9 cellular contexts compared by ENCODE assay signal in genomic region chr16:18984425-18985005, GRCh38. TPM values are rescaled to one million over a fixed set of nuclear protein-coding genes. Genes with fewer than 3 reads are reported as not detected.
A peak's percentile ranks its signal among the peaks of the same experiment; 100 is the strongest.
DNase-seq lines count a peak whose midpoint lies in the region; ATAC-seq, FAIRE-seq and TF ChIP-seq lines count a peak whose summit lies in the region.
"Had no signal": no experiment of that assay in that cellular context is flagged by ENCODE, and none has a peak within 500 bp of the region (broad histone marks: within the 10 kb centered on the region; RNA-seq: fewer than 3 reads in every experiment).

No MANE protein-coding gene starts in this region.

- H3K27ac ChIP-seq in K562 (ENCODE audit: extremely low read depth, low read depth, low read length) (no peak overlapping the region), iPS-18a (ENCODE audit: low read length) (no peak overlapping the region), skeletal muscle tissue (ENCODE audit: low read depth, low read length) (no peak overlapping the region), pancreas (peak overlapping the region in 1 of 4 donors; percentile 36)

- no peaks in the 10 kb centered on the region for H3K79me2 ChIP-seq in K562 (ENCODE audit: control insufficient read depth, insufficient read depth, low read length)

- peak overlapping the region; percentile 92 for H2AFZ ChIP-seq in K562 (ENCODE audit: low read depth, low read length)

- no peaks in the 10 kb centered on the region for H3K36me3 ChIP-seq in K562 (ENCODE audit: control insufficient read depth, insufficient read depth, low read length)
- H3K36me3 ChIP-seq in iPS-18a (ENCODE audit: control insufficient read depth, low read depth, low read length): no peaks in the 10 kb centered on the region
- no peaks in the 10 kb centered on the region for H3K36me3 ChIP-seq in skeletal muscle tissue (ENCODE audit: control insufficient read depth in 3 of 3, insufficient read depth in 3 of 3, low read length in 3 of 3)
- no peaks in the 10 kb centered on the region for H3K36me3 ChIP-seq in pancreas

- TF ChIP-seq CTCF in K562 (IDR thresholded peaks at IDR 0.05 in 2 of 3, conservative IDR thresholded peaks at IDR 0.05 in 1 of 3; ENCODE audit: insufficient read depth in 2 of 3, low read depth in 1 of 3, low read length in 3 of 3) (no peak), pancreas (IDR thresholded peaks at IDR 0.05) (no peak)

- H4K20me1 ChIP-seq in K562 (replicated peaks; ENCODE audit: control insufficient read depth, insufficient read depth, low read length): no peaks in the 10 kb centered on the region; the same call in 1 of the 2 replicates

- H3K9me3 ChIP-seq in K562 (replicated peaks; ENCODE audit: control insufficient read depth, insufficient read depth, low read depth, low read length): no peaks in the 10 kb centered on the region
- no peaks in the 10 kb centered on the region for H3K9me3 ChIP-seq in iPS-18a (ENCODE audit: control insufficient read depth, low read depth, low read length)
- H3K9me3 ChIP-seq in skeletal muscle tissue (ENCODE audit: control insufficient read depth in 3 of 3, low read length in 3 of 3): no peaks in the 10 kb centered on the region
- no peaks in the 10 kb centered on the region for H3K9me3 ChIP-seq in pancreas

- TF ChIP-seq EP300 in K562 (IDR thresholded peaks at IDR 0.05; ENCODE audit: low read length): no peak

- in situ Hi-C loops in K562 (cut with MboI): loop anchor here (5.0 to 10.0 kb wide), 2 partner anchors 88 to 390 kb away; no protein-coding TSS in a partner anchor

- TF ChIP-seq POLR2A in K562 (conservative IDR thresholded peaks at IDR 0.05): no peak

- H3K27me3 ChIP-seq in K562 (ENCODE audit: control insufficient read depth in 2 of 2, insufficient read depth in 2 of 2, low read length in 2 of 2) (no peaks in the 10 kb centered on the region; a peak in 3 of 5 replicates), iPS-18a (ENCODE audit: control insufficient read depth, insufficient read depth, low read length) (no peaks in the 10 kb centered on the region), skeletal muscle tissue (ENCODE audit: control insufficient read depth in 3 of 3, insufficient read depth in 3 of 3, low read length in 3 of 3) (peaks cover 0 to 3% (median 0%) of the 10 kb centered on the region in 3 donors), pancreas (no peaks in the 10 kb centered on the region)

- DNase-seq in HT1080 (ENCODE audit: low read depth) (peak; percentile 51), K562 (ENCODE audit: extremely low read depth in 1 of 4, low spot score in 3 of 4) (no peak), pancreas (no peak), KG1 (lab: John Stamatoyannopoulos, UW) (no peak), NCI-H2107 (lab: John Stamatoyannopoulos, UW) (no peak), NOMO-1 treated with dmso at 0.1 percent for 144 hours (lab: John Stamatoyannopoulos, UW; ENCODE audit: unreplicated experiment) (no peak)
- DNase-seq: stimulated activated naive CD4-positive, alpha-beta T cell treated with Interleukin-2 at 50 U/mL for 16 hours had no signal

- TF ChIP-seq RAD21 in K562 (CRISPR knock-in tag; conservative IDR thresholded peaks at IDR 0.05 in 1 of 2, IDR thresholded peaks at IDR 0.05 in 1 of 2): no peak

- peaks cover 0 to 7% of the 10 kb centered on the region in 2 experiments; a peak in 3 of 5 replicates for H3K4me1 ChIP-seq in K562 (replicated peaks in 1 of 2; ENCODE audit: control insufficient read depth in 2 of 2, insufficient read depth in 2 of 2, low read length in 2 of 2)
- no peaks in the 10 kb centered on the region for H3K4me1 ChIP-seq in iPS-18a (ENCODE audit: control insufficient read depth, low read depth, low read length)
- peaks cover 5 to 6% (median 5%) of the 10 kb centered on the region in 3 donors for H3K4me1 ChIP-seq in skeletal muscle tissue (ENCODE audit: control insufficient read depth in 3 of 3, insufficient read depth in 3 of 3, low read length in 3 of 3)
- H3K4me1 ChIP-seq in pancreas: no peaks in the 10 kb centered on the region

- BruUV-seq in K562 (replicated peaks; lab: Mats Ljungman, UMichigan): TSS peak; percentile 56

- H3K9me1 ChIP-seq in K562 (ENCODE audit: control insufficient read depth, insufficient read depth, low read length): no peaks in the 10 kb centered on the region

- FAIRE-seq in K562 (lab: Jason Lieb, UNC) (peak; percentile 83), pancreas (lab: Jason Lieb, UNC) (no peak)

- H3K4me2 ChIP-seq in K562 (ENCODE audit: insufficient read depth, low read length): peak overlapping the region; percentile 83

- peak overlapping the region; percentile 73 for H3K4me3 ChIP-seq in K562
- peak overlapping the region; percentile 69 for H3K4me3 ChIP-seq in iPS-18a (ENCODE audit: low read length)
- peak overlapping the region; percentile 51 to 68 (median 63) for H3K4me3 ChIP-seq in skeletal muscle tissue (ENCODE audit: low read length in 3 of 3)
- H3K4me3 ChIP-seq in pancreas: peak overlapping the region in 2 of 4 donors; percentile 46 to 52

- 58% methylated on average over 10 of the region's 11 CpGs for WGBS in K562 (ENCODE audit: insufficient coverage, low coverage, missing lambda C conversion rate)
- 66 to 72% methylated on average over 11 of the region's 11 CpGs for WGBS in pancreas, 2 donors

- H3K9ac ChIP-seq in K562 (ENCODE audit: insufficient read depth in 1 of 2, low read depth in 2 of 2, low read length in 2 of 2) (peak overlapping the region; percentile 64 to 90; a peak in 3 of 4 replicates), iPS-18a (ENCODE audit: low read length) (peak overlapping the region; percentile 56), skeletal muscle tissue (ENCODE audit: low read depth in 1 of 3, low read length in 3 of 3) (peak overlapping the region; percentile 45 to 74 (median 71))

- CTCF ChIA-PET in K562 (lab: Yijun Ruan, JAX; ENCODE audit: low intra/inter-chr PET ratio): interaction anchor here (0.6 to 2.6 kb wide), 5 partner anchors 85 to 391 kb away, joined by 3 to 13 read pairs (median 5); no protein-coding TSS in a partner anchor

- POLR2A ChIA-PET in K562 (lab: Yijun Ruan, JAX): interaction anchor here (0.8 kb wide), 1 partner anchor 183 kb away, joined by 4 read pairs; the partner anchor contains the start of gene ARL6IP1

- intact Hi-C loops in K562 (cut with micrococcal nuclease): loop anchor here (5.0 kb wide), 2 partner anchors 103 to 393 kb away; no protein-coding TSS in a partner anchor
- intact Hi-C loops in pancreas (cut with DNase I): loop anchor here in 1 of 3 donors (5.0 kb wide), 1 partner anchor 88 kb away; no protein-coding TSS in a partner anchor

- ATAC-seq in K562: no peak; the same call in 1 of the 3 replicates
- ATAC-seq in pancreas: no peak

TF ChIP-seq in K562, 482 proteins besides CTCF, POLR2A, EP300 and RAD21 (continues in another document):
- TF ChIP-seq PML (IDR thresholded peaks at IDR 0.05; ENCODE audit: low read length): no peak
- no peak for TF ChIP-seq SRSF3 (IDR thresholded peaks at IDR 0.05; ENCODE audit: insufficient read depth, low read length)

RNA-seq across cellular contexts. Expression of gene TMC7, which starts 0.8 kb away (rescaled TPM):
- total RNA-seq in HT1080 (2014; rRNA removed; shearing (Covaris generic)): 12.5 TPM in 2 replicates
- 14.0 and 15.7 TPM in 2 replicates for polyA plus RNA-seq in HT1080 (2015; cell fraction: cytosol; rRNA removed)
- polyA plus RNA-seq in HT1080 (2015; cell fraction: nucleus; rRNA removed): 34.4 and 36.3 TPM in 2 replicates
- total RNA-seq in K562 (2011; cell fraction: chromatin; rRNA removed; ENCODE audit: low replicate concordance): 7.4 and 8.2 TPM in 2 replicates
- 4.1 and 5.3 TPM in 2 replicates for total RNA-seq in K562 (2011; cell fraction: nucleolus; rRNA removed)
- 5.4 and 7.0 TPM in 2 replicates for total RNA-seq in K562 (2011; cell fraction: nucleoplasm; rRNA removed)
- total RNA-seq in K562 (2014; rRNA removed) (0.77 and 2.0 TPM in 2 replicates), K562 (2014; rRNA removed; fragmentation: Illumina TruSeq; extraction: Trizol) (1.7 and 1.9 TPM in 2 replicates), K562 (2015; rRNA removed; fragmentation: Illumina TruSeq; extraction: Trizol) (0.57 and 0.76 TPM in 2 replicates), K562 (2021) (1.5 TPM in 2 replicates), skeletal muscle tissue (3.1 TPM), pancreas (1 to 10 TPM in 1 of 6 donors, under 1 TPM in 5; 0.20 to 1.1 (median 0.43) TPM)
- polyA plus RNA-seq in K562 (2011; rRNA removed) (0.85 and 1.8 TPM in 2 replicates), K562 (2014; fragmentation: Illumina TruSeq; extraction: Trizol) (1.8 and 2.0 TPM in 2 replicates), K562 (2014; fragmentation: Nextera tagmentation; extraction: Ambion mirVana) (under 1 TPM; 0.08 to 0.32 TPM), K562 (2014; rRNA removed) (1.5 and 1.8 TPM in 2 replicates), pancreas (under 1 TPM; 0.42 to 0.73 TPM)
- polyA plus RNA-seq in K562 (2011; cell fraction: cytosol; rRNA removed): 1.0 and 1.3 TPM in 2 replicates
- 1.3 and 2.3 TPM in 2 replicates for polyA plus RNA-seq in K562 (2011; cell fraction: nucleus; rRNA removed)
- 0.94 and 1.9 TPM in 2 replicates for polyA plus RNA-seq in K562 (2012)
- 1.3 and 2.9 TPM in 2 replicates for polyA minus RNA-seq in K562 (2011; rRNA and poly(A)+ RNA removed)
- 0.82 and 1.7 TPM in 2 replicates for polyA minus RNA-seq in K562 (2011; cell fraction: cytosol; rRNA and poly(A)+ RNA removed)
- 0.89 and 1.3 TPM in 2 replicates for polyA minus RNA-seq in K562 (2011; cell fraction: nucleus; rRNA and poly(A)+ RNA removed)

RNA-seq across cellular contexts. Expression of gene SMG1, which starts 58.3 kb away (rescaled TPM):
- 17.4 and 17.7 TPM in 2 replicates for total RNA-seq in HT1080 (2014; rRNA removed; shearing (Covaris generic))
- polyA plus RNA-seq in HT1080 (2015; cell fraction: cytosol; rRNA removed): 10.3 and 15.8 TPM in 2 replicates
- 48.2 and 50.5 TPM in 2 replicates for polyA plus RNA-seq in HT1080 (2015; cell fraction: nucleus; rRNA removed)
- total RNA-seq in K562 (2011; cell fraction: chromatin; rRNA removed; ENCODE audit: low replicate concordance): 356 and 852 TPM in 2 replicates
- total RNA-seq in K562 (2011; cell fraction: nucleolus; rRNA removed): 116 and 155 TPM in 2 replicates
- total RNA-seq in K562 (2011; cell fraction: nucleoplasm; rRNA removed): 296 and 413 TPM in 2 replicates
- total RNA-seq in K562 (2014; rRNA removed) (23.2 and 23.5 TPM in 2 replicates), K562 (2014; rRNA removed; fragmentation: Illumina TruSeq; extraction: Trizol) (37.6 and 43.3 TPM in 2 replicates), K562 (2015; rRNA removed; fragmentation: Illumina TruSeq; extraction: Trizol) (35.2 and 35.4 TPM in 2 replicates), K562 (2021) (54.8 and 59.4 TPM in 2 replicates), skeletal muscle tissue (89.2 TPM), pancreas (10 to 100 TPM; 22.7 to 52.2 (median 30.5) TPM)
- polyA plus RNA-seq in K562 (2011; rRNA removed) (30.9 and 41.1 TPM in 2 replicates), K562 (2014; fragmentation: Illumina TruSeq; extraction: Trizol) (28.3 and 32.0 TPM in 2 replicates), K562 (2014; fragmentation: Nextera tagmentation; extraction: Ambion mirVana) (1 to 10 TPM; 3.4 to 3.7 TPM), K562 (2014; rRNA removed) (24.1 and 24.4 TPM in 2 replicates), pancreas (10 to 100 TPM in 1 of 2 donors, 1 to 10 TPM in 1; 9.8 to 11.0 TPM)
- 13.9 and 19.5 TPM in 2 replicates for polyA plus RNA-seq in K562 (2011; cell fraction: cytosol; rRNA removed)
- 58.5 and 66.6 TPM in 2 replicates for polyA plus RNA-seq in K562 (2011; cell fraction: nucleus; rRNA removed)
- 19.1 and 22.5 TPM in 2 replicates for polyA plus RNA-seq in K562 (2012)
- 250 and 261 TPM in 2 replicates for polyA minus RNA-seq in K562 (2011; rRNA and poly(A)+ RNA removed)
- 38.0 and 68.0 TPM in 2 replicates for polyA minus RNA-seq in K562 (2011; cell fraction: cytosol; rRNA and poly(A)+ RNA removed)
- polyA minus RNA-seq in K562 (2011; cell fraction: nucleus; rRNA and poly(A)+ RNA removed): 126 and 193 TPM in 2 replicates
